ENCODE assay signal across 8 cellular contexts in the genomic region with DNA sequence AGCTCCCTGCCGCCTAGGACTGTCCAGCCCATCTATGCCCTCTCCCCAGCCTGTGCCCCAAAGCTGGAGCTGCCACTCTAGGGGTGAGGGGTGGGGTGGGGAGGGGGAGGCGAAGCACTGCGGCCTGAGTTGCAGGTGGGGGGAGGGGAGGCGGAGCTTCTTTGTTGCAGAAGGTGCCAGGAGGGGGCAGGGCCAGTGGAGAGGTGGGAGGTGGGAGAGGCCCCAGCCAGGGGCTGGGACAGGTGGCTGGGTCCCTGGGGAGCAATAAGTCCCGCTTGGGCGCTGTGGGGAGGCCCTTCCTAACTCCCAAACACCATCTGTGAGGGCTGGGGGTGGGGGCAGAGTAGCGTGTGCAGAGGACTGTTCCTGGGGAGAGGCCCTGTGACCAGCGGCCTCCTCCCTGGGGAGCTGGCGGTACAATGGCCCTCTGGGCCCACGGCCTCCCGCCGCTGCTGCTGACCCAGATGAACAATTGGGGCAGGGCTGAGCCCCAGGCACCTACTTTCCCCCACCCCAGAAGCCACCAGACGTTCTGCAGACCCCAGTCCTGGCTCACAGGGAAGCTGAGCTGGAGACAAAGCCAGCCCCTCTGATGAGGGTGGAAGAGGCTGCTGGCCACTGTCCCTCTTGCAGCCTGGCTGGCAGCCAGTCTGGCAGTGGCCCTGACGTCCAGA.
A peak's percentile ranks its signal among the peaks of the same experiment; 100 is the strongest.
DNase-seq lines count a peak whose midpoint lies in the region; ATAC-seq and TF ChIP-seq lines count a peak whose summit lies in the region.

No MANE protein-coding gene starts in this region.

- H3K79me2 ChIP-seq in MM.1S (ENCODE audit: low read length) (no peaks in the 10 kb centered on the region), SU-DHL-6 (ENCODE audit: insufficient read depth, low read length) (no peaks in the 10 kb centered on the region)

- H3K4me1 ChIP-seq in MM.1S (ENCODE audit: low read length) = 0 out of 2 replicates have a peak, but pooled peaks cover 2% of the 10 kb centered on the region

- peaks cover 52% of the 10 kb centered on the region for H3K27me3 ChIP-seq in MM.1S (replicated peaks; ENCODE audit: insufficient read depth, low read length)
- H3K27me3 ChIP-seq in SU-DHL-6 (ENCODE audit: low read length) = no peaks in the 10 kb centered on the region

- DNase-seq in GM12864 (ENCODE audit: low read depth) (no peak), MM.1S (no peak), left kidney (ENCODE audit: low read depth, low spot score) (peak; percentile 76)
- no peak for DNase-seq in stimulated activated CD4-positive, alpha-beta T cell treated with anti-CD3 and anti-CD28 coated beads, Interleukin-12 subunit alpha, Interleukin-12 subunit beta, amount 100 ng/mL, for 4 hours

- no peak overlapping the region for H2AFZ ChIP-seq in MM.1S (ENCODE audit: low read length)
- H2AFZ ChIP-seq in SU-DHL-6 (ENCODE audit: low read depth, low read length, severe bottlenecking) = no peak overlapping the region

- H4K20me1 ChIP-seq in MM.1S (ENCODE audit: insufficient read depth, low read length) = no peaks in the 10 kb centered on the region
- H4K20me1 ChIP-seq in SU-DHL-6 (ENCODE audit: low read depth, low read length) = no peaks in the 10 kb centered on the region; the same call in 1 of the 2 replicates

- H3K4me3 ChIP-seq in GM12864 (ENCODE audit: low read depth, low read length) (peak overlapping the region; percentile 49; the same call in 1 of the 2 replicates), MM.1S (ENCODE audit: low read length) (peak overlapping the region; percentile 54), SU-DHL-6 (ENCODE audit: insufficient read depth, low read length, poor library complexity, severe bottlenecking) (peak overlapping the region; percentile 49)

- H3K4me2 ChIP-seq in MM.1S (ENCODE audit: low read depth, low read length) (peak overlapping the region; percentile 95; the same call in 1 of the 2 replicates), SU-DHL-6 (ENCODE audit: low read depth, low read length, poor library complexity, severe bottlenecking) (peak overlapping the region; percentile 74)

- H3F3A ChIP-seq in MM.1S (ENCODE audit: insufficient read depth, low read length) (no peaks in the 10 kb centered on the region), SU-DHL-6 (ENCODE audit: insufficient read depth) (peaks cover 19% of the 10 kb centered on the region; the same call in 1 of the 2 replicates)

- H3K9me3 ChIP-seq in MM.1S (replicated peaks; ENCODE audit: insufficient read depth, low read length) = no peaks in the 10 kb centered on the region
- H3K9me3 ChIP-seq in SU-DHL-6 (ENCODE audit: insufficient read depth, low read length) = no peaks in the 10 kb centered on the region

- H3K9me2 ChIP-seq in MM.1S (replicated peaks; ENCODE audit: insufficient read depth, low read length) (no peaks in the 10 kb centered on the region), SU-DHL-6 (replicated peaks; ENCODE audit: insufficient read depth, low read length) (no peaks in the 10 kb centered on the region)

- no peak for ATAC-seq in GM21737 (IDR thresholded peaks at IDR 0.05; ENCODE audit: unreplicated experiment)
- no peak for ATAC-seq in HG02588 (IDR thresholded peaks at IDR 0.05; ENCODE audit: unreplicated experiment)
- no peak for ATAC-seq in HG03025 (IDR thresholded peaks at IDR 0.05; ENCODE audit: low FRiP score, unreplicated experiment)

- no peaks in the 10 kb centered on the region for H3K36me3 ChIP-seq in MM.1S (replicated peaks; ENCODE audit: insufficient read depth, low read length)
- H3K36me3 ChIP-seq in SU-DHL-6 (ENCODE audit: low read length) = no peaks in the 10 kb centered on the region

- H3K27ac ChIP-seq in MM.1S (ENCODE audit: low read length) = no peak overlapping the region
- H3K27ac ChIP-seq in SU-DHL-6 (ENCODE audit: low read depth, low read length) = peak overlapping the region; percentile 75

- no peak for TF ChIP-seq CTCF in GM12864 (IDR thresholded peaks at IDR 0.05; ENCODE audit: low read depth, low read length, missing control alignments)
- no peak for TF ChIP-seq CTCF in MM.1S (IDR thresholded peaks at IDR 0.05; ENCODE audit: low read length)
- TF ChIP-seq CTCF in SU-DHL-6 (IDR thresholded peaks at IDR 0.05; ENCODE audit: insufficient read depth, low read length, poor library complexity, severe bottlenecking) = no peak

- H3K9ac ChIP-seq in MM.1S (ENCODE audit: low read length) = no peak overlapping the region
- H3K9ac ChIP-seq in SU-DHL-6 (ENCODE audit: low read length) = peak overlapping the region; percentile 65
